In the genomic region with DNA sequence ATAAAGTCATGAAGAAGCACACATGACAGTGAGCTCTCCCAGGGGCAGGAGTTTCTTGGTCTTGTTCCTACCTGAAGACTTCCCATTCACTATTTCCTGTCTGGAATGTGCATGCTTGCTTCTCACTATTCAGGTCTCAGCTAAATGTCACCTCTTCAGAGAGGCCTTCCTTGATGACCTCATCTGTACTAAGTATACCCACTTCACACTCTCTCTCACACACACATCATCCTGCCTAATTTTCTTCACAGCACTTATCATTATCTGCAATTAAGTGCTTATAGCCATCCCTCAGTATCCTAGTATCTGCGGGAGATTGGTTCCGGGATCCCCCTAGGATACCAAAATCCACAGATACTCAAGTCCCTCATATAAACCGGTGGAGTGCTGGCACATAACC, we compare ENCODE assay signal across 27 cellular contexts.
"Had no signal": no experiment of that assay in that cellular context is flagged by ENCODE, and none has a peak within 500 bp of the region (broad histone marks: within the 10 kb centered on the region; RNA-seq: fewer than 3 reads in every experiment).

No MANE protein-coding gene starts in this region.

- ATAC-seq: activated CD4-positive, alpha-beta T cell treated with anti-CD3 and anti-CD28 coated beads for 36 hours; heart right ventricle; right cardiac atrium; upper lobe of right lung had no signal

- H3K36me3 Mint-ChIP-seq: brain, naive B cell had no signal

- H3K27ac Mint-ChIP-seq: activated CD4-positive, alpha-beta T cell treated with anti-CD3 and anti-CD28 coated beads for 36 hours; activated naive CD8-positive, alpha-beta T cell treated with anti-CD3 and anti-CD28 coated beads, Interleukin-2, amount 10 ng/mL, durations not matched to agents 7 days and 5 days; brain; naive B cell had no signal

- H3K4me1 Mint-ChIP-seq: activated CD4-positive, alpha-beta T cell treated with anti-CD3 and anti-CD28 coated beads for 36 hours; brain; naive B cell had no signal

- H3K27me3 Mint-ChIP-seq: activated naive CD8-positive, alpha-beta T cell treated with anti-CD3 and anti-CD28 coated beads, Interleukin-2, amount 10 ng/mL, durations not matched to agents 7 days and 5 days had no signal

- DNase-seq: activated CD4-positive, alpha-beta T cell treated with anti-CD3 and anti-CD28 coated beads for 36 hours; activated CD4-positive, alpha-beta T cell treated with anti-CD3 and anti-CD28 coated beads, Interleukin-2, amount 50 U/mL, for 4 hours; activated CD4-positive, CD25-positive, alpha-beta regulatory T cell; activated CD8-positive, alpha-beta memory T cell treated with anti-CD3 and anti-CD28 coated beads for 24 hours; activated effector memory CD4-positive, alpha-beta T cell treated with Interleukin-2 at 50 U/mL for 16 hours; activated naive CD4-positive, alpha-beta T cell treated with Interleukin-2 at 50 U/mL for 16 hours; activated naive CD8-positive, alpha-beta T cell treated with anti-CD3 and anti-CD28 coated beads, Interleukin-2, amount 10 ng/mL, durations not matched to agents 7 days and 5 days; cerebellar nuclear complex; colonic mucosa; effector CD8-positive, alpha-beta T cell; esophagus squamous epithelium; foreskin melanocyte; heart right ventricle; left ventricle myocardium inferior; naive B cell; right cardiac atrium; spleen; stimulated activated naive CD4-positive, alpha-beta T cell; tibial artery; upper lobe of right lung had no signal

- H3K4me1 ChIP-seq: ascending aorta, colonic mucosa, esophagus squamous epithelium, left ventricle myocardium inferior, suprapubic skin, tibial artery, upper lobe of right lung had no signal

- FAIRE-seq: endometrium had no signal

- H3K9me3 ChIP-seq: ascending aorta, colonic mucosa, esophagus squamous epithelium, spleen, suprapubic skin, tibial artery, upper lobe of right lung had no signal

- H3K27ac ChIP-seq: ascending aorta, cardiac muscle cell, colonic mucosa, epithelial cell of prostate, esophagus squamous epithelium, heart right ventricle, left ventricle myocardium inferior, spleen, suprapubic skin, tibial artery, upper lobe of right lung had no signal

- H3K36me3 ChIP-seq: ascending aorta, cardiac muscle cell, colonic mucosa, esophagus squamous epithelium, heart right ventricle, left ventricle myocardium inferior, spleen, suprapubic skin, tibial artery, upper lobe of right lung had no signal

- H3K4me3 ChIP-seq: ascending aorta, cardiac muscle cell, colonic mucosa, esophagus squamous epithelium, heart right ventricle, left ventricle myocardium inferior, lung, spleen, suprapubic skin, tibial artery, upper lobe of right lung had no signal

- H3K4me3 Mint-ChIP-seq: activated CD4-positive, alpha-beta T cell treated with anti-CD3 and anti-CD28 coated beads for 36 hours; activated naive CD8-positive, alpha-beta T cell treated with anti-CD3 and anti-CD28 coated beads, Interleukin-2, amount 10 ng/mL, durations not matched to agents 7 days and 5 days; brain; naive B cell had no signal

- H3K27me3 ChIP-seq: ascending aorta, cardiac muscle cell, colonic mucosa, esophagus squamous epithelium, heart right ventricle, spleen, suprapubic skin, tibial artery, upper lobe of right lung had no signal
